In the genomic region with DNA sequence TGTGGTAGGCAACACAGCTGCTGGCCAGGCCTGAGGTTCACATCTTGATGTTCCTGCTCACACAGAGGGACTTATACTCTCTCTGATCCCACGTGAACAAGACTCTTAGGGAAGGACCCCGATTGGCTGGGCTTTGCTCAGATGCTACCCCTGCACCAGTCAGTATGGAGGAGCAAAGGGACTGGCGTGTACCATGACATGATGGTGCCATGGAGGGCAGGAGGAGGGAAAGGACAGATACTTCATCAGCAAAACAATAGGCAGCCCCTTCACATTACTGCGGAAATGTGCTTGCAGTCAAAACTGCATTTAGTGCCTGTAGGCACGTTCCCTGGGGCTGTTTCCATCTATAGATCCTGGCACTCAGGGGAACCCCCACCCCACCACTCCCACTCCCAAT, we compare ENCODE assay signal across 2 cellular contexts.
TF ChIP-seq lines count a peak whose summit lies in the region.

No MANE protein-coding gene starts in this region.

TF ChIP-seq in GM23338, 12 proteins besides CTCF, POLR2A, EP300 and RAD21 (continues in another document):
- TF ChIP-seq STAT1 (IDR thresholded peaks at IDR 0.05; ENCODE audit: unreplicated experiment): no peak
- TF ChIP-seq, protein P1, sequence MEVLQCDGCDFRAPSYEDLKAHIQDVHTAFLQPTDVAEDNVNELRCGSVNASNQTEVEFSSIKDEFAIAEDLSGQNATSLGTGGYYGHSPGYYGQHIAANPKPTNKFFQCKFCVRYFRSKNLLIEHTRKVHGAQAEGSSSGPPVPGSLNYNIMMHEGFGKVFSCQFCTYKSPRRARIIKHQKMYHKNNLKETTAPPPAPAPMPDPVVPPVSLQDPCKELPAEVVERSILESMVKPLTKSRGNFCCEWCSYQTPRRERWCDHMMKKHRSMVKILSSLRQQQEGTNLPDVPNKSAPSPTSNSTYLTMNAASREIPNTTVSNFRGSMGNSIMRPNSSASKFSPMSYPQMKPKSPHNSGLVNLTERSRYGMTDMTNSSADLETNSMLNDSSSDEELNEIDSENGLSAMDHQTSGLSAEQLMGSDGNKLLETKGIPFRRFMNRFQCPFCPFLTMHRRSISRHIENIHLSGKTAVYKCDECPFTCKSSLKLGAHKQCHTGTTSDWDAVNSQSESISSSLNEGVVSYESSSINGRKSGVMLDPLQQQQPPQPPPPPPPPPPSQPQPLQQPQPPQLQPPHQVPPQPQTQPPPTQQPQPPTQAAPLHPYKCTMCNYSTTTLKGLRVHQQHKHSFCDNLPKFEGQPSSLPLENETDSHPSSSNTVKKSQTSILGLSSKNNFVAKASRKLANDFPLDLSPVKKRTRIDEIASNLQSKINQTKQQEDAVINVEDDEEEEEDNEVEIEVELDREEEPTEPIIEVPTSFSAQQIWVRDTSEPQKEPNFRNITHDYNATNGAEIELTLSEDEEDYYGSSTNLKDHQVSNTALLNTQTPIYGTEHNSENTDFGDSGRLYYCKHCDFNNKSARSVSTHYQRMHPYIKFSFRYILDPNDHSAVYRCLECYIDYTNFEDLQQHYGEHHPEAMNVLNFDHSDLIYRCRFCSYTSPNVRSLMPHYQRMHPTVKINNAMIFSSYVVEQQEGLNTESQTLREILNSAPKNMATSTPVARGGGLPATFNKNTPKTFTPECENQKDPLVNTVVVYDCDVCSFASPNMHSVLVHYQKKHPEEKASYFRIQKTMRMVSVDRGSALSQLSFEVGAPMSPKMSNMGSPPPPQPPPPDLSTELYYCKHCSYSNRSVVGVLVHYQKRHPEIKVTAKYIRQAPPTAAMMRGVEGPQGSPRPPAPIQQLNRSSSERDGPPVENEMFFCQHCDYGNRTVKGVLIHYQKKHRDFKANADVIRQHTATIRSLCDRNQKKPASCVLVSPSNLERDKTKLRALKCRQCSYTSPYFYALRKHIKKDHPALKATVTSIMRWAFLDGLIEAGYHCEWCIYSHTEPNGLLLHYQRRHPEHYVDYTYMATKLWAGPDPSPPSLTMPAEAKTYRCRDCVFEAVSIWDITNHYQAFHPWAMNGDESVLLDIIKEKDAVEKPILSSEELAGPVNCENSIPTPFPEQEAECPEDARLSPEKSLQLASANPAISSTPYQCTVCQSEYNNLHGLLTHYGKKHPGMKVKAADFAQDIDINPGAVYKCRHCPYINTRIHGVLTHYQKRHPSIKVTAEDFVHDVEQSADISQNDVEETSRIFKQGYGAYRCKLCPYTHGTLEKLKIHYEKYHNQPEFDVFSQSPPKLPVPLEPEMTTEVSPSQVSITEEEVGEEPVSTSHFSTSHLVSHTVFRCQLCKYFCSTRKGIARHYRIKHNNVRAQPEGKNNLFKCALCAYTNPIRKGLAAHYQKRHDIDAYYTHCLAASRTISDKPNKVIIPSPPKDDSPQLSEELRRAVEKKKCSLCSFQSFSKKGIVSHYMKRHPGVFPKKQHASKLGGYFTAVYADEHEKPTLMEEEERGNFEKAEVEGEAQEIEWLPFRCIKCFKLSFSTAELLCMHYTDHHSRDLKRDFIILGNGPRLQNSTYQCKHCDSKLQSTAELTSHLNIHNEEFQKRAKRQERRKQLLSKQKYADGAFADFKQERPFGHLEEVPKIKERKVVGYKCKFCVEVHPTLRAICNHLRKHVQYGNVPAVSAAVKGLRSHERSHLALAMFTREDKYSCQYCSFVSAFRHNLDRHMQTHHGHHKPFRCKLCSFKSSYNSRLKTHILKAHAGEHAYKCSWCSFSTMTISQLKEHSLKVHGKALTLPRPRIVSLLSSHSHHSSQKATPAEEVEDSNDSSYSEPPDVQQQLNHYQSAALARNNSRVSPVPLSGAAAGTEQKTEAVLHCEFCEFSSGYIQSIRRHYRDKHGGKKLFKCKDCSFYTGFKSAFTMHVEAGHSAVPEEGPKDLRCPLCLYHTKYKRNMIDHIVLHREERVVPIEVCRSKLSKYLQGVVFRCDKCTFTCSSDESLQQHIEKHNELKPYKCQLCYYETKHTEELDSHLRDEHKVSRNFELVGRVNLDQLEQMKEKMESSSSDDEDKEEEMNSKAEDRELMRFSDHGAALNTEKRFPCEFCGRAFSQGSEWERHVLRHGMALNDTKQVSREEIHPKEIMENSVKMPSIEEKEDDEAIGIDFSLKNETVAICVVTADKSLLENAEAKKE (CRISPR knock-in tag; IDR thresholded peaks at IDR 0.05): no peak
- TF ChIP-seq, protein P2, sequence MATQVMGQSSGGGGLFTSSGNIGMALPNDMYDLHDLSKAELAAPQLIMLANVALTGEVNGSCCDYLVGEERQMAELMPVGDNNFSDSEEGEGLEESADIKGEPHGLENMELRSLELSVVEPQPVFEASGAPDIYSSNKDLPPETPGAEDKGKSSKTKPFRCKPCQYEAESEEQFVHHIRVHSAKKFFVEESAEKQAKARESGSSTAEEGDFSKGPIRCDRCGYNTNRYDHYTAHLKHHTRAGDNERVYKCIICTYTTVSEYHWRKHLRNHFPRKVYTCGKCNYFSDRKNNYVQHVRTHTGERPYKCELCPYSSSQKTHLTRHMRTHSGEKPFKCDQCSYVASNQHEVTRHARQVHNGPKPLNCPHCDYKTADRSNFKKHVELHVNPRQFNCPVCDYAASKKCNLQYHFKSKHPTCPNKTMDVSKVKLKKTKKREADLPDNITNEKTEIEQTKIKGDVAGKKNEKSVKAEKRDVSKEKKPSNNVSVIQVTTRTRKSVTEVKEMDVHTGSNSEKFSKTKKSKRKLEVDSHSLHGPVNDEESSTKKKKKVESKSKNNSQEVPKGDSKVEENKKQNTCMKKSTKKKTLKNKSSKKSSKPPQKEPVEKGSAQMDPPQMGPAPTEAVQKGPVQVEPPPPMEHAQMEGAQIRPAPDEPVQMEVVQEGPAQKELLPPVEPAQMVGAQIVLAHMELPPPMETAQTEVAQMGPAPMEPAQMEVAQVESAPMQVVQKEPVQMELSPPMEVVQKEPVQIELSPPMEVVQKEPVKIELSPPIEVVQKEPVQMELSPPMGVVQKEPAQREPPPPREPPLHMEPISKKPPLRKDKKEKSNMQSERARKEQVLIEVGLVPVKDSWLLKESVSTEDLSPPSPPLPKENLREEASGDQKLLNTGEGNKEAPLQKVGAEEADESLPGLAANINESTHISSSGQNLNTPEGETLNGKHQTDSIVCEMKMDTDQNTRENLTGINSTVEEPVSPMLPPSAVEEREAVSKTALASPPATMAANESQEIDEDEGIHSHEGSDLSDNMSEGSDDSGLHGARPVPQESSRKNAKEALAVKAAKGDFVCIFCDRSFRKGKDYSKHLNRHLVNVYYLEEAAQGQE (IDR thresholded peaks at IDR 0.05; ENCODE audit: unreplicated experiment): no peak
- no peak for TF ChIP-seq CREB1 (CRISPR knock-in tag; IDR thresholded peaks at IDR 0.05; ENCODE audit: low read depth)
- no peak for TF ChIP-seq ZNF331 (CRISPR knock-in tag; IDR thresholded peaks at IDR 0.05; ENCODE audit: low read depth)
- no peak for TF ChIP-seq POLR2AphosphoS5 (IDR thresholded peaks at IDR 0.05; ENCODE audit: low read depth)
- no peak for TF ChIP-seq ZNF114 (CRISPR knock-in tag; IDR thresholded peaks at IDR 0.05)
- TF ChIP-seq NANOG (IDR thresholded peaks at IDR 0.05; ENCODE audit: borderline replicate concordance): no peak
- no peak for TF ChIP-seq EZH2phosphoT487 (IDR thresholded peaks at IDR 0.05; ENCODE audit: unreplicated experiment)
- TF ChIP-seq, protein P3, sequence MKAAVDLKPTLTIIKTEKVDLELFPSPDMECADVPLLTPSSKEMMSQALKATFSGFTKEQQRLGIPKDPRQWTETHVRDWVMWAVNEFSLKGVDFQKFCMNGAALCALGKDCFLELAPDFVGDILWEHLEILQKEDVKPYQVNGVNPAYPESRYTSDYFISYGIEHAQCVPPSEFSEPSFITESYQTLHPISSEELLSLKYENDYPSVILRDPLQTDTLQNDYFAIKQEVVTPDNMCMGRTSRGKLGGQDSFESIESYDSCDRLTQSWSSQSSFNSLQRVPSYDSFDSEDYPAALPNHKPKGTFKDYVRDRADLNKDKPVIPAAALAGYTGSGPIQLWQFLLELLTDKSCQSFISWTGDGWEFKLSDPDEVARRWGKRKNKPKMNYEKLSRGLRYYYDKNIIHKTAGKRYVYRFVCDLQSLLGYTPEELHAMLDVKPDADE (IDR thresholded peaks at IDR 0.05): no peak

TF ChIP-seq in GM12891, 5 proteins besides CTCF, POLR2A, EP300 and RAD21:
- TF ChIP-seq POLR2AphosphoS5 (IDR thresholded peaks at IDR 0.05; ENCODE audit: low read depth, low read length) (no peak), TAF1 (IDR thresholded peaks at IDR 0.05; ENCODE audit: low read depth, low read length) (no peak), PAX5 (IDR thresholded peaks at IDR 0.05; ENCODE audit: insufficient read depth, low read length, severe bottlenecking) (no peak), SPI1 (IDR thresholded peaks at IDR 0.05; ENCODE audit: low read depth, low read length) (no peak)
